11 cellular contexts compared by ENCODE assay signal in the genomic region with DNA sequence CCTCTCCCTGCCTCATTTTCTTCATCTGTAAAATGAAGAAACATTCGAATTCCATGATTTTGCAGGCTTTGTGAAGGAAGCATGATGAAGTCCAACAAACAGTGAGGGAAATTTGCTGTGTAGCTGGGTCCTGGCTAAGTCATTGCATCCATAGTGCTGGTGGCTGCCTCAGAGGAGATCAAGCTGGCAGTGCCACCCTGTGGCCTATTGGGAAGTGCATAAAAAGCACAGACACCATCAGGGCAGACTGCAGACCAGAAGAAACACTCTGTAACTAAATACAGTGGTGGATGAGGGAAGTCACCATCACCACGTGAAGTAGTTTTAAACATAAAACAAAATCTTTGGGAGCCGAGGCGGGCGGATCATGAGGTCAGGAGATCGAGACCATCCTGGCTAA. TPM values are rescaled to one million over a fixed set of nuclear protein-coding genes. Genes with fewer than 3 reads are reported as not detected.
DNase-seq lines count a peak whose midpoint lies in the region; ATAC-seq and TF ChIP-seq lines count a peak whose summit lies in the region.
"Had no signal": no experiment of that assay in that cellular context is flagged by ENCODE, and none has a peak within 500 bp of the region (broad histone marks: within the 10 kb centered on the region; RNA-seq: fewer than 3 reads in every experiment).

No MANE protein-coding gene starts in this region.

- H3F3A ChIP-seq in PC-3 (ENCODE audit: low read length, unreplicated experiment): no peaks in the 10 kb centered on the region

- no peak overlapping the region for H2AFZ ChIP-seq in PC-3 (ENCODE audit: low read length)

- no peaks in the 10 kb centered on the region for H4K20me1 ChIP-seq in PC-3 (ENCODE audit: low read length)

- peak; percentile 27 for DNase-seq in Caki2 (ENCODE audit: low read depth)
- peak; percentile 37 for DNase-seq in PC-3
- no peak for DNase-seq in fibroblast of mammary gland (ENCODE audit: low read depth)
- no peak for DNase-seq in effector memory CD8-positive, alpha-beta T cell
- DNase-seq in left cardiac atrium: no peak
- no peak for DNase-seq in iPS-NIHi11 (ENCODE audit: low spot score)
- DNase-seq: occipital lobe had no signal

- H3K36me3 ChIP-seq in PC-3 (ENCODE audit: low read depth, low read length): no peaks in the 10 kb centered on the region
- H3K36me3 ChIP-seq: adrenal gland had no signal

- no peaks in the 10 kb centered on the region for H3K79me2 ChIP-seq in PC-3 (ENCODE audit: low read length)

- no peaks in the 10 kb centered on the region for H3K4me1 ChIP-seq in PC-3 (ENCODE audit: insufficient read depth, low read length)
- H3K4me1 ChIP-seq: adrenal gland had no signal

- no peak overlapping the region for H3K4me2 ChIP-seq in PC-3 (ENCODE audit: low read length)

- CTCF ChIA-PET in PC-3 (lab: Charles Lee): no interaction called here

- H3K27me3 ChIP-seq in PC-3 (ENCODE audit: low read length): no peaks in the 10 kb centered on the region
- H3K27me3 ChIP-seq: adrenal gland had no signal

- in situ Hi-C loops in Caki2 (cut with HindIII; ENCODE audit: low pct_unique_long_range_greater_than_20kb, low sequenced_read_pairs): no loop called here

- H3K27ac Mint-ChIP-seq in effector memory CD8-positive, alpha-beta T cell: no peak overlapping the region
- H3K27ac Mint-ChIP-seq: T-helper 2 cell treated with Interferon-gamma antibody and Interleukin-4, amounts not matched to agents 5 μg/mL and 100 μg/mL, for 36 hours had no signal

- no peaks in the 10 kb centered on the region for H3K27me3 Mint-ChIP-seq in effector memory CD8-positive, alpha-beta T cell

- no peaks in the 10 kb centered on the region for H3K9me3 ChIP-seq in PC-3 (ENCODE audit: low read length)
- H3K9me3 ChIP-seq: adrenal gland had no signal

- TF ChIP-seq CTCF in GM12872 (IDR thresholded peaks at IDR 0.05; ENCODE audit: insufficient read depth, low read depth, low read length) (peak; percentile 24; the same call in 1 of the 3 replicates), PC-3 (conservative IDR thresholded peaks at IDR 0.05; ENCODE audit: low read depth, low read length) (peak; percentile 59), fibroblast of mammary gland (conservative IDR thresholded peaks at IDR 0.05; ENCODE audit: control insufficient read depth, insufficient read depth, low read depth, low read length) (peak; percentile 30)

- no peaks in the 10 kb centered on the region for H3K4me1 Mint-ChIP-seq in effector memory CD8-positive, alpha-beta T cell (ENCODE audit: low read depth in 2 of 2)

- ATAC-seq in PC-3 (peak; percentile 78), left cardiac atrium (no peak), HG02623 (IDR thresholded peaks at IDR 0.05; ENCODE audit: unreplicated experiment) (no peak)
- ATAC-seq in effector memory CD8-positive, alpha-beta T cell (replicated peaks): no peak

- no peak overlapping the region for H3K4me3 Mint-ChIP-seq in effector memory CD8-positive, alpha-beta T cell
- H3K4me3 Mint-ChIP-seq: T-helper 2 cell treated with Interferon-gamma antibody and Interleukin-4, amounts not matched to agents 5 μg/mL and 100 μg/mL, for 36 hours had no signal

- no peak overlapping the region for H3K27ac ChIP-seq in PC-3 (ENCODE audit: low read length)
- H3K27ac ChIP-seq: adrenal gland had no signal

- no peaks in the 10 kb centered on the region for H3K9me3 Mint-ChIP-seq in effector memory CD8-positive, alpha-beta T cell

- H3K36me3 Mint-ChIP-seq in effector memory CD8-positive, alpha-beta T cell (ENCODE audit: insufficient read depth): no peaks in the 10 kb centered on the region

- intact Hi-C loops in PC-3 (cut with micrococcal nuclease): no loop called here
- intact Hi-C loops in left cardiac atrium (cut with DNase I): no loop called here

- H3K9ac ChIP-seq in PC-3 (ENCODE audit: low read length): no peak overlapping the region

- no peaks in the 10 kb centered on the region for H3K9me2 ChIP-seq in PC-3 (replicated peaks; ENCODE audit: low read length)

- POLR2A ChIA-PET in PC-3 (lab: Charles Lee; ENCODE audit: unreplicated experiment): no interaction called here

- H3K4me3 ChIP-seq in PC-3 (ENCODE audit: low read length) (no peak overlapping the region), fibroblast of mammary gland (ENCODE audit: control insufficient read depth, low read depth, low read length) (no peak overlapping the region)
- H3K4me3 ChIP-seq: adrenal gland had no signal

- no TSS peak for BruUV-seq in PC-3 (replicated peaks; lab: Mats Ljungman, UMichigan)

RNA-seq across cellular contexts. Expression of a gene that starts 40.7 kb away (rescaled TPM):
- total RNA-seq in Caki2 (2014; rRNA removed; shearing (Covaris generic); ENCODE audit: low replicate concordance): 80.8 and 120 TPM in 2 replicates
- total RNA-seq in PC-3 (2014; rRNA removed): 167 and 185 TPM in 2 replicates
- total RNA-seq in left cardiac atrium: 100 to 1,000 TPM; 137 to 301 TPM

Comparison
In these comparisons a context has a peak if more than half of its experiments do, and no peak if none do; other contexts are left out.
1. DNase-seq: peak in Caki2 (single experiment) and PC-3 (single experiment); none in fibroblast of mammary gland (single experiment), effector memory CD8-positive, alpha-beta T cell (0 of 3), left cardiac atrium (single experiment) and iPS-NIHi11 (single experiment).
2. Peak in every context shown above with its lines, with median percentiles within 50 percentile points of each other: CTCF ChIP-seq.